ENCODE assay signal across 25 cellular contexts in genomic region chrX:105758784-105759183, GRCh38.
DNase-seq lines count a peak whose midpoint lies in the region; ATAC-seq and TF ChIP-seq lines count a peak whose summit lies in the region.
"Had no signal": no experiment of that assay in that cellular context is flagged by ENCODE, and none has a peak within 500 bp of the region (broad histone marks: within the 10 kb centered on the region; RNA-seq: fewer than 3 reads in every experiment).

No MANE protein-coding gene starts in this region.

- DNase-seq in LHCN-M2 (ENCODE audit: low read depth) (peak; percentile 40), SK-MEL-5 (ENCODE audit: low read depth, low spot score) (peak; percentile 2), left cardiac atrium (no peak), sciatic nerve (ENCODE audit: low spot score) (no peak), Kasumi-1 (lab: John Stamatoyannopoulos, UW) (no peak), foreskin fibroblast (no peak), NCI-H1436 (lab: John Stamatoyannopoulos, UW) (no peak), T-helper 2 cell (no peak)
- DNase-seq: CD8-positive, alpha-beta T cell; DMS 273 treated with DMSO at 0.1 percent for 48 hours; DMS79; EL; GDM1; GOT3; HFFc6; MM.1S; NCI-H1694; NCI-H2029 treated with DMSO at 0.1 percent for 48 hours; NCI-H2227 treated with DMSO at 0.1 percent for 48 hours; NCI-H69; SIG-M5 had no signal

- in situ Hi-C loops in SK-MEL-5 (cut with HindIII; ENCODE audit: low pct_unique_long_range_greater_than_20kb, low sequenced_read_pairs) = no loop called here

- TF ChIP-seq CTCF in foreskin fibroblast (IDR thresholded peaks at IDR 0.05; ENCODE audit: low read depth, low read length) = no peak

- intact Hi-C loops in left cardiac atrium (cut with DNase I) (no loop called here), sciatic nerve (cut with DNase I) (no loop called here)

- H3K4me3 ChIP-seq in foreskin fibroblast (ENCODE audit: low read depth in 1 of 2, low read length in 2 of 2) = no peak overlapping the region
- H3K4me3 ChIP-seq: GM12878, HAP-1, K562 had no signal

- ATAC-seq in left cardiac atrium (peak; percentile 41 to 72), sciatic nerve (peak; percentile 83)
- ATAC-seq: CD8-positive, alpha-beta T cell; GM12878; K562; Panc1 had no signal

Comparison
In these comparisons a context has a peak if more than half of its experiments do, and no peak if none do; other contexts are left out.
1. DNase-seq: peak in LHCN-M2 (single experiment) and SK-MEL-5 (single experiment); none in left cardiac atrium (single experiment), sciatic nerve (single experiment), Kasumi-1 (0 of 2), foreskin fibroblast (0 of 2), NCI-H1436 (single experiment) and T-helper 2 cell (0 of 5).